In genomic region chr1:239922778-239923522, GRCh38 we compare ENCODE assay signal across 21 cellular contexts.
DNase-seq lines count a peak whose midpoint lies in the region; ATAC-seq and TF ChIP-seq lines count a peak whose summit lies in the region.
"Had no signal": no experiment of that assay in that cellular context is flagged by ENCODE, and none has a peak within 500 bp of the region (broad histone marks: within the 10 kb centered on the region; RNA-seq: fewer than 3 reads in every experiment).

No MANE protein-coding gene starts in this region.

- TF ChIP-seq CTCF in epithelial cell of esophagus (IDR thresholded peaks at IDR 0.05; ENCODE audit: insufficient read depth, low read depth, low read length, missing control alignments) = no peak
- no peak for TF ChIP-seq CTCF in heart right ventricle (IDR thresholded peaks at IDR 0.05)
- TF ChIP-seq CTCF in adrenal gland (IDR thresholded peaks at IDR 0.05) = no peak

- H3K27ac ChIP-seq in heart right ventricle (no peak overlapping the region), adrenal gland (no peak overlapping the region)
- H3K27ac ChIP-seq: BLaER1 treated with 17β-estradiol and CSF1 and Interleukin-3, amounts not matched to agents 10 nM and 100 nM; colonic mucosa; epithelial cell of prostate; left lung; ovary had no signal

- peak; percentile 41 for DNase-seq in A172 (ENCODE audit: low spot score)
- peak; percentile 31 for DNase-seq in EL
- DNase-seq in OCI-M1 (lab: John Stamatoyannopoulos, UW) = peak; percentile 14
- peak; percentile 2 for DNase-seq in epithelial cell of esophagus (ENCODE audit: low read depth)
- no peak for DNase-seq in central memory CD4-positive, alpha-beta T cell
- DNase-seq in heart right ventricle = no peak
- no peak for DNase-seq in adrenal gland
- DNase-seq: activated CD4-positive, alpha-beta T cell treated with anti-CD3 and anti-CD28 coated beads, Interleukin-2, amount 50 U/mL, for 48 hours; activated CD8-positive, alpha-beta memory T cell treated with anti-CD3 and anti-CD28 coated beads, Interleukin-2, amount 50 U/mL, for 4 hours; activated naive CD4-positive, alpha-beta T cell treated with anti-CD3 and anti-CD28 coated beads, Interleukin-2, amount 50 U/mL, for 16 hours; colonic mucosa; DMS79; effector CD8-positive, alpha-beta T cell; GF-D8; left lung; NCI-H446 treated with DMSO at 0.1 percent for 48 hours; ovary; stimulated activated naive B cell treated with anti-CD40 and anti-IgM and Interleukin-4, amounts not matched to agents 10 μg/mL and 1 μg/mL and 100 μg/mL, for 72 hours had no signal

- ATAC-seq in heart right ventricle (no peak), GM21786 (IDR thresholded peaks at IDR 0.05; ENCODE audit: unreplicated experiment) (no peak)
- ATAC-seq: left lung; stimulated activated naive B cell treated with anti-CD40 and anti-IgM and Interleukin-4, amounts not matched to agents 10 μg/mL and 1 μg/mL and 100 μg/mL, for 72 hours had no signal

- no peaks in the 10 kb centered on the region for H3K4me1 ChIP-seq in heart right ventricle
- H3K4me1 ChIP-seq in adrenal gland (replicated peaks in 1 of 2) = no peaks in the 10 kb centered on the region
- H3K4me1 ChIP-seq: BLaER1 treated with 17β-estradiol and CSF1 and Interleukin-3, amounts not matched to agents 10 nM and 100 nM; colonic mucosa; left lung had no signal

- H3K4me3 ChIP-seq in epithelial cell of esophagus (ENCODE audit: low read length) = no peak overlapping the region
- no peak overlapping the region for H3K4me3 ChIP-seq in heart right ventricle
- no peak overlapping the region for H3K4me3 ChIP-seq in adrenal gland
- H3K4me3 ChIP-seq: BLaER1 treated with 17β-estradiol and CSF1 and Interleukin-3, amounts not matched to agents 10 nM and 100 nM; colonic mucosa; left lung; ovary had no signal

- 42 to 49% methylated on average over 4 of the region's 4 CpGs for WGBS in heart right ventricle, 2 donors
- WGBS in adrenal gland, 4 donors = 62 to 71% (median 66%) methylated on average over 4 of the region's 4 CpGs

- intact Hi-C loops in heart right ventricle (cut with DNase I) (no loop called here), adrenal gland (cut with DNase I) (no loop called here)

- H3K9me3 ChIP-seq in heart right ventricle (no peaks in the 10 kb centered on the region), adrenal gland (replicated peaks in 1 of 3) (no peaks in the 10 kb centered on the region)
- H3K9me3 ChIP-seq: colonic mucosa, ovary had no signal

- H3K36me3 ChIP-seq in heart right ventricle (no peaks in the 10 kb centered on the region), adrenal gland (replicated peaks in 1 of 2) (no peaks in the 10 kb centered on the region)
- H3K36me3 ChIP-seq: BLaER1 treated with 17β-estradiol and CSF1 and Interleukin-3, amounts not matched to agents 10 nM and 100 nM; colonic mucosa; left lung; ovary had no signal

- H3K27me3 ChIP-seq in heart right ventricle = peaks cover 0 to 8% (median 0%) of the 10 kb centered on the region in 7 donors
- no peaks in the 10 kb centered on the region for H3K27me3 ChIP-seq in adrenal gland
- H3K27me3 ChIP-seq: BLaER1 treated with 17β-estradiol and CSF1 and Interleukin-3, amounts not matched to agents 10 nM and 100 nM; colonic mucosa; left lung; ovary had no signal

- no peak for TF ChIP-seq POLR2A in adrenal gland (IDR thresholded peaks at IDR 0.05)

Comparison
In these comparisons a context has a peak if more than half of its experiments do, and no peak if none do; other contexts are left out.
1. DNase-seq: peak in A172 (single experiment), EL (single experiment), OCI-M1 (single experiment) and epithelial cell of esophagus (single experiment); none in central memory CD4-positive, alpha-beta T cell (single experiment), heart right ventricle (0 of 2) and adrenal gland (0 of 7).